ENCODE assay signal across 1 cellular context in the genomic region with DNA sequence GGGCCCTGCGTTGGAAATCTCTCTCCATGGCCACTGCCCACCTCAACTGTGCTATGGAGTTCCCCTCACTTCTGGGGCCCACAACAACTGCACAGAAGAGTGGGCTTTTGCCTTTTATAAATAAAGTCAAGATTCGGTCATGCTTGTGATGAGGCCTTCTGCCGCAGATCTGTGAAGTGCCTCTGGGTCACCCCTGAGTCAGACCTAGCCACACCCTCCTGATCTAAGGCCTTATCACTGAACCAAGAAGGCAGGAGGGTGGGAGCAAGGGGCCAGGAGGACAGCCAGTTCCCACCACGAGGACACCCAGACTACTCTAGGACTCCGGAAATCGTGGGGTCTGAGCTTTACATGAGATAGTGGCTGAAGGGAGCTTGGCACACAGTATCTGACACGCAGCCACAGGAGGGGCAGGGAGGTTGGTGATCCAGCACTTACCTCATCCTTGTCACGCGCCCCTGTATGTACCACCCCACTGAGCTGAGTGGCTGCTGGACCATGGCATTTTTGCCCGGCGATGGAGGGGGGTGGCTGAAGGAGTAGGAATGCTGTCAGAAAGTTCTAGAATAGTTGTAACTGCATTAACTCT.
TF ChIP-seq lines count a peak whose summit lies in the region.

No MANE protein-coding gene starts in this region.

TF ChIP-seq in GM12878, 131 proteins besides CTCF, POLR2A, EP300 and RAD21 (continued from another document):
- TF ChIP-seq, protein P1, sequence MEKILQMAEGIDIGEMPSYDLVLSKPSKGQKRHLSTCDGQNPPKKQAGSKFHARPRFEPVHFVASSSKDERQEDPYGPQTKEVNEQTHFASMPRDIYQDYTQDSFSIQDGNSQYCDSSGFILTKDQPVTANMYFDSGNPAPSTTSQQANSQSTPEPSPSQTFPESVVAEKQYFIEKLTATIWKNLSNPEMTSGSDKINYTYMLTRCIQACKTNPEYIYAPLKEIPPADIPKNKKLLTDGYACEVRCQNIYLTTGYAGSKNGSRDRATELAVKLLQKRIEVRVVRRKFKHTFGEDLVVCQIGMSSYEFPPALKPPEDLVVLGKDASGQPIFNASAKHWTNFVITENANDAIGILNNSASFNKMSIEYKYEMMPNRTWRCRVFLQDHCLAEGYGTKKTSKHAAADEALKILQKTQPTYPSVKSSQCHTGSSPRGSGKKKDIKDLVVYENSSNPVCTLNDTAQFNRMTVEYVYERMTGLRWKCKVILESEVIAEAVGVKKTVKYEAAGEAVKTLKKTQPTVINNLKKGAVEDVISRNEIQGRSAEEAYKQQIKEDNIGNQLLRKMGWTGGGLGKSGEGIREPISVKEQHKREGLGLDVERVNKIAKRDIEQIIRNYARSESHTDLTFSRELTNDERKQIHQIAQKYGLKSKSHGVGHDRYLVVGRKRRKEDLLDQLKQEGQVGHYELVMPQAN (conservative IDR thresholded peaks at IDR 0.05) = no peak
- no peak for TF ChIP-seq NBN (IDR thresholded peaks at IDR 0.05)
- TF ChIP-seq MYB (IDR thresholded peaks at IDR 0.05; ENCODE audit: borderline replicate concordance, low read depth, low read length) = no peak
- no peak for TF ChIP-seq ZBED1 (IDR thresholded peaks at IDR 0.05; ENCODE audit: borderline replicate concordance)
- TF ChIP-seq, protein P2, sequence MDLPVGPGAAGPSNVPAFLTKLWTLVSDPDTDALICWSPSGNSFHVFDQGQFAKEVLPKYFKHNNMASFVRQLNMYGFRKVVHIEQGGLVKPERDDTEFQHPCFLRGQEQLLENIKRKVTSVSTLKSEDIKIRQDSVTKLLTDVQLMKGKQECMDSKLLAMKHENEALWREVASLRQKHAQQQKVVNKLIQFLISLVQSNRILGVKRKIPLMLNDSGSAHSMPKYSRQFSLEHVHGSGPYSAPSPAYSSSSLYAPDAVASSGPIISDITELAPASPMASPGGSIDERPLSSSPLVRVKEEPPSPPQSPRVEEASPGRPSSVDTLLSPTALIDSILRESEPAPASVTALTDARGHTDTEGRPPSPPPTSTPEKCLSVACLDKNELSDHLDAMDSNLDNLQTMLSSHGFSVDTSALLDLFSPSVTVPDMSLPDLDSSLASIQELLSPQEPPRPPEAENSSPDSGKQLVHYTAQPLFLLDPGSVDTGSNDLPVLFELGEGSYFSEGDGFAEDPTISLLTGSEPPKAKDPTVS (IDR thresholded peaks at IDR 0.05; ENCODE audit: low read depth, low read length) = peak; percentile 61; the same call in 1 of the 2 replicates
- TF ChIP-seq SREBF2 (IDR thresholded peaks at IDR 0.05; ENCODE audit: low read length) = no peak
- peak; percentile 12 for TF ChIP-seq MEF2B (IDR thresholded peaks at IDR 0.05; ENCODE audit: partially characterized antibody, poor library complexity, severe bottlenecking)
- TF ChIP-seq NR2C2 (IDR thresholded peaks at IDR 0.05; ENCODE audit: borderline replicate concordance, control insufficient read depth, insufficient read length, low read depth) = no peak
- no peak for TF ChIP-seq POLR2AphosphoS5 (IDR thresholded peaks at IDR 0.05; ENCODE audit: low read length)
- 0 out of 2 replicates have a peak, but pooled peaks have one; percentile 36 for TF ChIP-seq MEF2A (IDR thresholded peaks at IDR 0.05; ENCODE audit: insufficient read depth, low read depth, low read length)
- no peak for TF ChIP-seq RB1 (IDR thresholded peaks at IDR 0.05; ENCODE audit: borderline replicate concordance)
- TF ChIP-seq, protein P3, sequence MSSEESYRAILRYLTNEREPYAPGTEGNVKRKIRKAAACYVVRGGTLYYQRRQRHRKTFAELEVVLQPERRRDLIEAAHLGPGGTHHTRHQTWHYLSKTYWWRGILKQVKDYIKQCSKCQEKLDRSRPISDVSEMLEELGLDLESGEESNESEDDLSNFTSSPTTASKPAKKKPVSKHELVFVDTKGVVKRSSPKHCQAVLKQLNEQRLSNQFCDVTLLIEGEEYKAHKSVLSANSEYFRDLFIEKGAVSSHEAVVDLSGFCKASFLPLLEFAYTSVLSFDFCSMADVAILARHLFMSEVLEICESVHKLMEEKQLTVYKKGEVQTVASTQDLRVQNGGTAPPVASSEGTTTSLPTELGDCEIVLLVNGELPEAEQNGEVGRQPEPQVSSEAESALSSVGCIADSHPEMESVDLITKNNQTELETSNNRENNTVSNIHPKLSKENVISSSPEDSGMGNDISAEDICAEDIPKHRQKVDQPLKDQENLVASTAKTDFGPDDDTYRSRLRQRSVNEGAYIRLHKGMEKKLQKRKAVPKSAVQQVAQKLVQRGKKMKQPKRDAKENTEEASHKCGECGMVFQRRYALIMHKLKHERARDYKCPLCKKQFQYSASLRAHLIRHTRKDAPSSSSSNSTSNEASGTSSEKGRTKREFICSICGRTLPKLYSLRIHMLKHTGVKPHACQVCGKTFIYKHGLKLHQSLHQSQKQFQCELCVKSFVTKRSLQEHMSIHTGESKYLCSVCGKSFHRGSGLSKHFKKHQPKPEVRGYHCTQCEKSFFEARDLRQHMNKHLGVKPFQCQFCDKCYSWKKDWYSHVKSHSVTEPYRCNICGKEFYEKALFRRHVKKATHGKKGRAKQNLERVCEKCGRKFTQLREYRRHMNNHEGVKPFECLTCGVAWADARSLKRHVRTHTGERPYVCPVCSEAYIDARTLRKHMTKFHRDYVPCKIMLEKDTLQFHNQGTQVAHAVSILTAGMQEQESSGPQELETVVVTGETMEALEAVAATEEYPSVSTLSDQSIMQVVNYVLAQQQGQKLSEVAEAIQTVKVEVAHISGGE (CRISPR knock-in tag; IDR thresholded peaks at IDR 0.05) = no peak
- TF ChIP-seq ZNF274 (IDR thresholded peaks at IDR 0.05; ENCODE audit: insufficient read depth, insufficient read length) = no peak
- peak; percentile 58; the same call in 1 of the 2 replicates for TF ChIP-seq NFIC (IDR thresholded peaks at IDR 0.05; ENCODE audit: low read depth, low read length)
- TF ChIP-seq MTA3 (IDR thresholded peaks at IDR 0.05; ENCODE audit: borderline replicate concordance, low read length) = no peak
- no peak for TF ChIP-seq ZZZ3 (IDR thresholded peaks at IDR 0.05; ENCODE audit: control insufficient read depth, insufficient read length, low read depth)
- TF ChIP-seq, protein P4, sequence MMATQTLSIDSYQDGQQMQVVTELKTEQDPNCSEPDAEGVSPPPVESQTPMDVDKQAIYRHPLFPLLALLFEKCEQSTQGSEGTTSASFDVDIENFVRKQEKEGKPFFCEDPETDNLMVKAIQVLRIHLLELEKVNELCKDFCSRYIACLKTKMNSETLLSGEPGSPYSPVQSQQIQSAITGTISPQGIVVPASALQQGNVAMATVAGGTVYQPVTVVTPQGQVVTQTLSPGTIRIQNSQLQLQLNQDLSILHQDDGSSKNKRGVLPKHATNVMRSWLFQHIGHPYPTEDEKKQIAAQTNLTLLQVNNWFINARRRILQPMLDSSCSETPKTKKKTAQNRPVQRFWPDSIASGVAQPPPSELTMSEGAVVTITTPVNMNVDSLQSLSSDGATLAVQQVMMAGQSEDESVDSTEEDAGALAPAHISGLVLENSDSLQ (IDR thresholded peaks at IDR 0.05) = no peak
- no peak for TF ChIP-seq ETV6 (conservative IDR thresholded peaks at IDR 0.05 in 1 of 2, IDR thresholded peaks at IDR 0.05 in 1 of 2; ENCODE audit: borderline replicate concordance in 1 of 2, low read depth in 1 of 2)
- TF ChIP-seq, protein P5, sequence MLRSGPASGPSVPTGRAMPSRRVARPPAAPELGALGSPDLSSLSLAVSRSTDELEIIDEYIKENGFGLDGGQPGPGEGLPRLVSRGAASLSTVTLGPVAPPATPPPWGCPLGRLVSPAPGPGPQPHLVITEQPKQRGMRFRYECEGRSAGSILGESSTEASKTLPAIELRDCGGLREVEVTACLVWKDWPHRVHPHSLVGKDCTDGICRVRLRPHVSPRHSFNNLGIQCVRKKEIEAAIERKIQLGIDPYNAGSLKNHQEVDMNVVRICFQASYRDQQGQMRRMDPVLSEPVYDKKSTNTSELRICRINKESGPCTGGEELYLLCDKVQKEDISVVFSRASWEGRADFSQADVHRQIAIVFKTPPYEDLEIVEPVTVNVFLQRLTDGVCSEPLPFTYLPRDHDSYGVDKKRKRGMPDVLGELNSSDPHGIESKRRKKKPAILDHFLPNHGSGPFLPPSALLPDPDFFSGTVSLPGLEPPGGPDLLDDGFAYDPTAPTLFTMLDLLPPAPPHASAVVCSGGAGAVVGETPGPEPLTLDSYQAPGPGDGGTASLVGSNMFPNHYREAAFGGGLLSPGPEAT (IDR thresholded peaks at IDR 0.05; ENCODE audit: low read depth) = 0 out of 2 replicates have a peak, but pooled peaks have one; percentile 29
- peak; percentile 24; the same call in 1 of the 2 replicates for TF ChIP-seq CREB1 (IDR thresholded peaks at IDR 0.05; ENCODE audit: low read depth)
- TF ChIP-seq ZSCAN29 (IDR thresholded peaks at IDR 0.05) = no peak
- TF ChIP-seq, protein P6, sequence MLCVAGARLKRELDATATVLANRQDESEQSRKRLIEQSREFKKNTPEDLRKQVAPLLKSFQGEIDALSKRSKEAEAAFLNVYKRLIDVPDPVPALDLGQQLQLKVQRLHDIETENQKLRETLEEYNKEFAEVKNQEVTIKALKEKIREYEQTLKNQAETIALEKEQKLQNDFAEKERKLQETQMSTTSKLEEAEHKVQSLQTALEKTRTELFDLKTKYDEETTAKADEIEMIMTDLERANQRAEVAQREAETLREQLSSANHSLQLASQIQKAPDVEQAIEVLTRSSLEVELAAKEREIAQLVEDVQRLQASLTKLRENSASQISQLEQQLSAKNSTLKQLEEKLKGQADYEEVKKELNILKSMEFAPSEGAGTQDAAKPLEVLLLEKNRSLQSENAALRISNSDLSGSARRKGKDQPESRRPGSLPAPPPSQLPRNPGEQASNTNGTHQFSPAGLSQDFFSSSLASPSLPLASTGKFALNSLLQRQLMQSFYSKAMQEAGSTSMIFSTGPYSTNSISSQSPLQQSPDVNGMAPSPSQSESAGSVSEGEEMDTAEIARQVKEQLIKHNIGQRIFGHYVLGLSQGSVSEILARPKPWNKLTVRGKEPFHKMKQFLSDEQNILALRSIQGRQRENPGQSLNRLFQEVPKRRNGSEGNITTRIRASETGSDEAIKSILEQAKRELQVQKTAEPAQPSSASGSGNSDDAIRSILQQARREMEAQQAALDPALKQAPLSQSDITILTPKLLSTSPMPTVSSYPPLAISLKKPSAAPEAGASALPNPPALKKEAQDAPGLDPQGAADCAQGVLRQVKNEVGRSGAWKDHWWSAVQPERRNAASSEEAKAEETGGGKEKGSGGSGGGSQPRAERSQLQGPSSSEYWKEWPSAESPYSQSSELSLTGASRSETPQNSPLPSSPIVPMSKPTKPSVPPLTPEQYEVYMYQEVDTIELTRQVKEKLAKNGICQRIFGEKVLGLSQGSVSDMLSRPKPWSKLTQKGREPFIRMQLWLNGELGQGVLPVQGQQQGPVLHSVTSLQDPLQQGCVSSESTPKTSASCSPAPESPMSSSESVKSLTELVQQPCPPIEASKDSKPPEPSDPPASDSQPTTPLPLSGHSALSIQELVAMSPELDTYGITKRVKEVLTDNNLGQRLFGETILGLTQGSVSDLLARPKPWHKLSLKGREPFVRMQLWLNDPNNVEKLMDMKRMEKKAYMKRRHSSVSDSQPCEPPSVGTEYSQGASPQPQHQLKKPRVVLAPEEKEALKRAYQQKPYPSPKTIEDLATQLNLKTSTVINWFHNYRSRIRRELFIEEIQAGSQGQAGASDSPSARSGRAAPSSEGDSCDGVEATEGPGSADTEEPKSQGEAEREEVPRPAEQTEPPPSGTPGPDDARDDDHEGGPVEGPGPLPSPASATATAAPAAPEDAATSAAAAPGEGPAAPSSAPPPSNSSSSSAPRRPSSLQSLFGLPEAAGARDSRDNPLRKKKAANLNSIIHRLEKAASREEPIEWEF (IDR thresholded peaks at IDR 0.05; ENCODE audit: insufficient replicate concordance, low read depth, low read length) = no peak
- TF ChIP-seq CHD2 (IDR thresholded peaks at IDR 0.05; ENCODE audit: borderline replicate concordance, low read depth, low read length) = no peak
- 0 out of 2 replicates have a peak, but pooled peaks have one; percentile 39 for TF ChIP-seq FOXM1 (IDR thresholded peaks at IDR 0.05; ENCODE audit: low read depth, low read length)
- no peak for TF ChIP-seq ZNF217 (IDR thresholded peaks at IDR 0.05)
- no peak for TF ChIP-seq CBFB (IDR thresholded peaks at IDR 0.05; ENCODE audit: low read depth)
- no peak for TF ChIP-seq BRCA1 (IDR thresholded peaks at IDR 0.05; ENCODE audit: low read depth, low read length)
- peak; percentile 30; the same call in 1 of the 2 replicates for TF ChIP-seq MTA2 (IDR thresholded peaks at IDR 0.05; ENCODE audit: low read depth)
- no peak for TF ChIP-seq HDGF (IDR thresholded peaks at IDR 0.05)
- TF ChIP-seq, protein P7, sequence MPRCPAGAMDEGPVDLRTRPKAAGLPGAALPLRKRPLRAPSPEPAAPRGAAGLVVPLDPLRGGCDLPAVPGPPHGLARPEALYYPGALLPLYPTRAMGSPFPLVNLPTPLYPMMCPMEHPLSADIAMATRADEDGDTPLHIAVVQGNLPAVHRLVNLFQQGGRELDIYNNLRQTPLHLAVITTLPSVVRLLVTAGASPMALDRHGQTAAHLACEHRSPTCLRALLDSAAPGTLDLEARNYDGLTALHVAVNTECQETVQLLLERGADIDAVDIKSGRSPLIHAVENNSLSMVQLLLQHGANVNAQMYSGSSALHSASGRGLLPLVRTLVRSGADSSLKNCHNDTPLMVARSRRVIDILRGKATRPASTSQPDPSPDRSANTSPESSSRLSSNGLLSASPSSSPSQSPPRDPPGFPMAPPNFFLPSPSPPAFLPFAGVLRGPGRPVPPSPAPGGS (IDR thresholded peaks at IDR 0.05; ENCODE audit: borderline replicate concordance, insufficient read depth, low read depth, low read length, poor library complexity, severe bottlenecking) = peak; percentile 17
- 0 out of 2 replicates have a peak, but pooled peaks have one; percentile 25 for TF ChIP-seq NR2F1 (conservative IDR thresholded peaks at IDR 0.05)
- TF ChIP-seq, protein P8, sequence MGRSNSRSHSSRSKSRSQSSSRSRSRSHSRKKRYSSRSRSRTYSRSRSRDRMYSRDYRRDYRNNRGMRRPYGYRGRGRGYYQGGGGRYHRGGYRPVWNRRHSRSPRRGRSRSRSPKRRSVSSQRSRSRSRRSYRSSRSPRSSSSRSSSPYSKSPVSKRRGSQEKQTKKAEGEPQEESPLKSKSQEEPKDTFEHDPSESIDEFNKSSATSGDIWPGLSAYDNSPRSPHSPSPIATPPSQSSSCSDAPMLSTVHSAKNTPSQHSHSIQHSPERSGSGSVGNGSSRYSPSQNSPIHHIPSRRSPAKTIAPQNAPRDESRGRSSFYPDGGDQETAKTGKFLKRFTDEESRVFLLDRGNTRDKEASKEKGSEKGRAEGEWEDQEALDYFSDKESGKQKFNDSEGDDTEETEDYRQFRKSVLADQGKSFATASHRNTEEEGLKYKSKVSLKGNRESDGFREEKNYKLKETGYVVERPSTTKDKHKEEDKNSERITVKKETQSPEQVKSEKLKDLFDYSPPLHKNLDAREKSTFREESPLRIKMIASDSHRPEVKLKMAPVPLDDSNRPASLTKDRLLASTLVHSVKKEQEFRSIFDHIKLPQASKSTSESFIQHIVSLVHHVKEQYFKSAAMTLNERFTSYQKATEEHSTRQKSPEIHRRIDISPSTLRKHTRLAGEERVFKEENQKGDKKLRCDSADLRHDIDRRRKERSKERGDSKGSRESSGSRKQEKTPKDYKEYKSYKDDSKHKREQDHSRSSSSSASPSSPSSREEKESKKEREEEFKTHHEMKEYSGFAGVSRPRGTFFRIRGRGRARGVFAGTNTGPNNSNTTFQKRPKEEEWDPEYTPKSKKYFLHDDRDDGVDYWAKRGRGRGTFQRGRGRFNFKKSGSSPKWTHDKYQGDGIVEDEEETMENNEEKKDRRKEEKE (IDR thresholded peaks at IDR 0.05) = no peak
